ENCODE assay signal across 8 cellular contexts in genomic region chr6:137218473-137218916, GRCh38. TPM values are rescaled to one million over a fixed set of nuclear protein-coding genes. Genes with fewer than 3 reads are reported as not detected.
DNase-seq lines count a peak whose midpoint lies in the region; ATAC-seq and TF ChIP-seq lines count a peak whose summit lies in the region.

No MANE protein-coding gene starts in this region.

- TF ChIP-seq CTCF in fibroblast of lung (conservative IDR thresholded peaks at IDR 0.05 in 1 of 2, IDR thresholded peaks at IDR 0.05 in 1 of 2; ENCODE audit: low read depth in 1 of 2, low read length in 2 of 2), result no peak
- TF ChIP-seq CTCF in natural killer cell (IDR thresholded peaks at IDR 0.05), result no peak

- H3K9me3 ChIP-seq in fibroblast of lung (ENCODE audit: control insufficient read depth, insufficient read depth, low read depth, low read length), result no peaks in the 10 kb centered on the region
- H3K9me3 ChIP-seq in aorta (ENCODE audit: control insufficient read depth, low read length), result no peaks in the 10 kb centered on the region

- H2AFZ ChIP-seq in fibroblast of lung (ENCODE audit: low read length), result peak overlapping the region; percentile 81

- H3K27me3 ChIP-seq in fibroblast of lung (ENCODE audit: control insufficient read depth, insufficient read depth, low read length) (no peaks in the 10 kb centered on the region), aorta (ENCODE audit: control insufficient read depth in 1 of 2, insufficient read depth in 2 of 2, low read length in 1 of 2) (no peaks in the 10 kb centered on the region)

- H3K4me1 ChIP-seq in fibroblast of lung (ENCODE audit: control insufficient read depth, extremely low read depth, insufficient read depth, low read length), result peaks cover 7% of the 10 kb centered on the region
- peaks cover 3 to 28% of the 10 kb centered on the region in 2 donors for H3K4me1 ChIP-seq in aorta (ENCODE audit: control insufficient read depth in 1 of 2, insufficient read depth in 2 of 2, low read length in 2 of 2)

- H3K36me3 ChIP-seq in fibroblast of lung (ENCODE audit: control insufficient read depth, insufficient read depth, low read length) (no peaks in the 10 kb centered on the region), aorta (ENCODE audit: control insufficient read depth in 1 of 2, insufficient read depth in 2 of 2, low read length in 1 of 2) (no peaks in the 10 kb centered on the region)

- peak overlapping the region; percentile 100 for H3K4me3 Mint-ChIP-seq in natural killer cell

- H3K79me2 ChIP-seq in fibroblast of lung (ENCODE audit: control insufficient read depth, insufficient read depth, low read length), result peaks cover 52% of the 10 kb centered on the region

- peaks cover 7% of the 10 kb centered on the region for H3K36me3 Mint-ChIP-seq in natural killer cell

- peak overlapping the region; percentile 99 for H3K27ac Mint-ChIP-seq in natural killer cell

- intact Hi-C loops in natural killer cell (cut with micrococcal nuclease), result loop anchor here (1.0 to 5.0 kb wide), 4 partner anchors 16 to 489 kb away; no protein-coding TSS in a partner anchor
- intact Hi-C loops in aorta (cut with DNase I), result loop anchor here (10.0 kb wide), 3 partner anchors 394 to 646 kb away; partner anchors contain the start of genes PEX7 (in 1 of the 2) and TNFAIP3 (in 1 of the 2)

- H3K9me3 Mint-ChIP-seq in natural killer cell, result no peaks in the 10 kb centered on the region

- DNase-seq in NCI-H510A treated with DMSO at 0.1 percent for 48 hours (lab: John Stamatoyannopoulos, UW), result peak; percentile 44
- DNase-seq in NCI-H510A (lab: John Stamatoyannopoulos, UW), result no peak
- DNase-seq in NCI-H526 (lab: John Stamatoyannopoulos, UW), result peak; percentile 9 to 38
- peak; percentile 21 for DNase-seq in activated T-cell treated with anti-CD3 and anti-CD28 coated beads for 48 hours (ENCODE audit: low read depth)
- DNase-seq in fibroblast of lung (ENCODE audit: low read depth in 2 of 2), result peak; percentile 40 to 68
- peak; percentile 44 for DNase-seq in natural killer cell
- DNase-seq in aorta, result peak in 1 of 2 donors; percentile 48

- ATAC-seq in HG02642 (IDR thresholded peaks at IDR 0.05; ENCODE audit: poor library complexity, unreplicated experiment) (peak; percentile 39), natural killer cell (peak; percentile 68 to 87 (median 71)), aorta (ENCODE audit: low FRiP score) (peak; percentile 79)

- 0 to 1% methylated on average over 13 of the region's 13 CpGs for WGBS in aorta, 2 donors

- H4K20me1 ChIP-seq in fibroblast of lung (ENCODE audit: control insufficient read depth, extremely low read depth, insufficient read depth, low read length), result no peaks in the 10 kb centered on the region

- peak overlapping the region; percentile 85 for H3K4me2 ChIP-seq in fibroblast of lung (ENCODE audit: extremely low read depth, insufficient read depth, low read length)

- H3K4me3 ChIP-seq in fibroblast of lung (replicated peaks in 1 of 4; ENCODE audit: control extremely low read depth in 1 of 4, insufficient read depth in 1 of 4, low read depth in 3 of 4, low read length in 4 of 4), result peak overlapping the region; percentile 76 to 100 (median 80)
- H3K4me3 ChIP-seq in aorta (ENCODE audit: low read length in 2 of 2), result peak overlapping the region; percentile 84 to 92

- no peaks in the 10 kb centered on the region for H3K27me3 Mint-ChIP-seq in natural killer cell (ENCODE audit: low read depth in 2 of 2)

- H3K9ac ChIP-seq in fibroblast of lung (ENCODE audit: insufficient read depth, low read length), result peak overlapping the region; percentile 96

- H3K4me1 Mint-ChIP-seq in natural killer cell, result peaks cover 65% of the 10 kb centered on the region in 2 donors

- H3K27ac ChIP-seq in fibroblast of lung (ENCODE audit: insufficient read depth, low read length), result peak overlapping the region; percentile 92
- H3K27ac ChIP-seq in aorta (ENCODE audit: low read depth in 1 of 2, low read length in 2 of 2), result peak overlapping the region; percentile 64 to 93

RNA-seq across cellular contexts. Expression of gene IFNGR1, which starts 0.7 kb away (rescaled TPM):
- 102 and 123 TPM in 2 replicates for total RNA-seq in fibroblast of lung
- 37.8 and 55.9 TPM in 2 replicates for polyA plus RNA-seq in fibroblast of lung
- 27.5 and 37.4 TPM in 2 replicates for polyA plus RNA-seq in fibroblast of lung (2012)
- 2.5 and 7.4 TPM in 2 replicates for polyA minus RNA-seq in fibroblast of lung (ENCODE audit: low replicate concordance)
- total RNA-seq in natural killer cell, result 100 to 1,000 TPM in 2 of 3 donors, 10 to 100 TPM in 1; 77.5 to 128 (median 100) TPM
- 10 to 100 TPM; 64.4 to 82.8 TPM for total RNA-seq in aorta
- polyA plus RNA-seq in aorta, result 10 to 100 TPM; 46.1 to 59.5 TPM

RNA-seq across cellular contexts. Expression of gene IL22RA2, which starts 45.1 kb away (rescaled TPM):
- total RNA-seq in fibroblast of lung (not detected in 2 replicates), natural killer cell (not detected), aorta (not detected)
- polyA plus RNA-seq in fibroblast of lung (not detected in 2 replicates), aorta (not detected)
- polyA plus RNA-seq in fibroblast of lung (2012), result not detected in 2 replicates
- polyA minus RNA-seq in fibroblast of lung (ENCODE audit: low replicate concordance), result not detected in 2 replicates
